In the genomic region with DNA sequence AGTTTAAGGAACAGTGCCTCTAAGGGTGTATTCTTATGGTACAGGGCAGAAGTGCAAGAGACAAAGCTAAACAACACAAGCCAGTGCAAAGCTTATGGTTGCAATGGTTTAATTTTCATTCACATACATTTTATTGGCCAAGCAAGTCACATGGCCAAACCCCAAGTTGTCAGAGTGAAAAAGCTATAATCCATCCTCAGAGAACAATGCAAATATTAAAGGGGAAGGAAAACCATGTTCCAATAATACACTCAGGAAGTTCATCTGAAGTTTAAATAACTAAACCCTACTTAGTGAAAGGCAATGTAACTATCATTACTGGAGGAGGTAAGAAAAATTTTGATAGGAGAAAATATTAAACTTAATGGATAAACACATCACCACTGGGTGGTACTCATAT, we compare ENCODE assay signal across 27 cellular contexts. TPM values are rescaled to one million over a fixed set of nuclear protein-coding genes. Genes with fewer than 3 reads are reported as not detected.
DNase-seq lines count a peak whose midpoint lies in the region; ATAC-seq and TF ChIP-seq lines count a peak whose summit lies in the region.
"Had no signal": no experiment of that assay in that cellular context is flagged by ENCODE, and none has a peak within 500 bp of the region (broad histone marks: within the 10 kb centered on the region; RNA-seq: fewer than 3 reads in every experiment).

No MANE protein-coding gene starts in this region.

- no peaks in the 10 kb centered on the region for H3K9me2 ChIP-seq in hepatocyte (replicated peaks; ENCODE audit: insufficient read depth)
- H3K9me2 ChIP-seq: SK-N-SH had no signal

- H3K27ac ChIP-seq in ACC112 (ENCODE audit: low read depth, low read length) (peak overlapping the region; percentile 36; the same call in 1 of the 2 replicates), hepatocyte (no peak overlapping the region)
- H3K27ac ChIP-seq: dorsolateral prefrontal cortex, psoas muscle, thyroid gland, VCaP had no signal

- peak; percentile 46 for ATAC-seq in GM19043 (IDR thresholded peaks at IDR 0.05; ENCODE audit: low read depth, unreplicated experiment)
- ATAC-seq: naive thymus-derived CD4-positive, alpha-beta T cell; psoas muscle had no signal

- no peak overlapping the region for H3K4me2 ChIP-seq in hepatocyte
- H3K4me2 ChIP-seq: SK-N-SH had no signal

- H4K20me1 ChIP-seq in hepatocyte (ENCODE audit: insufficient read depth, poor library complexity, severe bottlenecking), result no peaks in the 10 kb centered on the region

- H3K79me2 ChIP-seq in ACC112 (ENCODE audit: control insufficient read depth, insufficient read depth, low read length, unreplicated experiment) (no peaks in the 10 kb centered on the region), hepatocyte (no peaks in the 10 kb centered on the region)

- TF ChIP-seq CTCF in choroid plexus epithelial cell (conservative IDR thresholded peaks at IDR 0.05; ENCODE audit: low read depth, low read length), result no peak
- TF ChIP-seq CTCF in hepatocyte (IDR thresholded peaks at IDR 0.05; ENCODE audit: poor library complexity), result no peak

- H3K9me3 ChIP-seq in hepatocyte (ENCODE audit: low read depth), result no peaks in the 10 kb centered on the region
- H3K9me3 ChIP-seq: BE2C, Caco-2, psoas muscle, SK-N-SH, thyroid gland had no signal

- DNase-seq in MV-4-11 (lab: John Stamatoyannopoulos, UW), result peak; percentile 92
- DNase-seq in choroid plexus epithelial cell (ENCODE audit: low read depth), result peak; percentile 12
- no peak for DNase-seq in activated CD4-positive, alpha-beta T cell treated with anti-CD3 and anti-CD28 coated beads, Interleukin-2, amount 50 U/mL, for 4 hours
- no peak for DNase-seq in NCI-H82 treated with DMSO at 0.1 percent for 48 hours (lab: John Stamatoyannopoulos, UW; ENCODE audit: unreplicated experiment)
- DNase-seq in hepatocyte (ENCODE audit: low spot score), result no peak
- DNase-seq in T1000 (lab: John Stamatoyannopoulos, UW), result no peak
- DNase-seq: activated CD4-positive, alpha-beta T cell treated with anti-CD3 and anti-CD28 coated beads for 4 hours; activated gamma-delta T cell; activated T-cell treated with anti-CD3 and anti-CD28 coated beads, Interleukin-2, amount 50 U/mL, for 24 hours; BE2C; Caco-2; caudate nucleus; DMS79; dorsolateral prefrontal cortex; GF-D8; GOT3; midbrain; naive thymus-derived CD4-positive, alpha-beta T cell; NCI-H2081; NCI-H2227 treated with DMSO at 0.1 percent for 48 hours; OCI-M1; psoas muscle; SK-N-SH; thyroid gland had no signal

- H3K4me1 ChIP-seq in ACC112 (ENCODE audit: control insufficient read depth, insufficient read depth, low read length, unreplicated experiment) (peaks cover 43% of the 10 kb centered on the region), hepatocyte (ENCODE audit: insufficient read depth) (no peaks in the 10 kb centered on the region)
- H3K4me1 ChIP-seq: BE2C, Caco-2, psoas muscle, thyroid gland had no signal

- H3K36me3 ChIP-seq in ACC112 (ENCODE audit: insufficient read depth, low read length) (no peaks in the 10 kb centered on the region), hepatocyte (replicated peaks; ENCODE audit: insufficient read depth, low read depth) (no peaks in the 10 kb centered on the region)
- H3K36me3 ChIP-seq: BE2C, thyroid gland had no signal

- no peaks in the 10 kb centered on the region for H3K27me3 ChIP-seq in ACC112 (ENCODE audit: insufficient read depth, low read length)
- no peaks in the 10 kb centered on the region for H3K27me3 ChIP-seq in hepatocyte
- H3K27me3 ChIP-seq: dorsolateral prefrontal cortex, thyroid gland had no signal

- no peak overlapping the region for H2AFZ ChIP-seq in ACC112 (ENCODE audit: low read length, unreplicated experiment)
- no peak overlapping the region for H2AFZ ChIP-seq in hepatocyte

- H3K4me3 ChIP-seq in ACC112 (ENCODE audit: low read depth, low read length) (no peak overlapping the region), choroid plexus epithelial cell (ENCODE audit: low read depth, low read length) (no peak overlapping the region), hepatocyte (no peak overlapping the region)
- H3K4me3 ChIP-seq: dorsolateral prefrontal cortex, psoas muscle, thyroid gland had no signal

RNA-seq across cellular contexts. Expression of gene TLR4, which starts 26.6 kb away (rescaled TPM):
- total RNA-seq in hepatocyte, result 1.7 and 2.4 TPM in 2 replicates
- 0.33 and 0.90 TPM in 2 replicates for polyA plus RNA-seq in hepatocyte
- total RNA-seq: Caco-2 had no signal

Comparison
In these comparisons a context has a peak if more than half of its experiments do, and no peak if none do; other contexts are left out.
1. DNase-seq: peak in MV-4-11 (single experiment) and choroid plexus epithelial cell (single experiment); none in activated CD4-positive, alpha-beta T cell treated with anti-CD3 and anti-CD28 coated beads, Interleukin-2, amount 50 U/mL, for 4 hours (0 of 2), NCI-H82 treated with DMSO at 0.1 percent for 48 hours (single experiment), hepatocyte (single experiment) and T1000 (single experiment).